ENCODE assay signal across 2 cellular contexts in genomic region chr2:61605245-61605644, GRCh38.
TF ChIP-seq lines count a peak whose summit lies in the region.

No MANE protein-coding gene starts in this region.

TF ChIP-seq in HCT116, 20 proteins besides CTCF, POLR2A, EP300 and RAD21 (continued from another document):
- TF ChIP-seq ATF3 (IDR thresholded peaks at IDR 0.05) = no peak

TF ChIP-seq in K562, 482 proteins besides CTCF, POLR2A, EP300 and RAD21 (continued from another document):
- TF ChIP-seq MAFF (IDR thresholded peaks at IDR 0.05; ENCODE audit: low read length) = peak; percentile 61; the same call in 1 of the 2 replicates
